7 cellular contexts compared by ENCODE assay signal in the genomic region with DNA sequence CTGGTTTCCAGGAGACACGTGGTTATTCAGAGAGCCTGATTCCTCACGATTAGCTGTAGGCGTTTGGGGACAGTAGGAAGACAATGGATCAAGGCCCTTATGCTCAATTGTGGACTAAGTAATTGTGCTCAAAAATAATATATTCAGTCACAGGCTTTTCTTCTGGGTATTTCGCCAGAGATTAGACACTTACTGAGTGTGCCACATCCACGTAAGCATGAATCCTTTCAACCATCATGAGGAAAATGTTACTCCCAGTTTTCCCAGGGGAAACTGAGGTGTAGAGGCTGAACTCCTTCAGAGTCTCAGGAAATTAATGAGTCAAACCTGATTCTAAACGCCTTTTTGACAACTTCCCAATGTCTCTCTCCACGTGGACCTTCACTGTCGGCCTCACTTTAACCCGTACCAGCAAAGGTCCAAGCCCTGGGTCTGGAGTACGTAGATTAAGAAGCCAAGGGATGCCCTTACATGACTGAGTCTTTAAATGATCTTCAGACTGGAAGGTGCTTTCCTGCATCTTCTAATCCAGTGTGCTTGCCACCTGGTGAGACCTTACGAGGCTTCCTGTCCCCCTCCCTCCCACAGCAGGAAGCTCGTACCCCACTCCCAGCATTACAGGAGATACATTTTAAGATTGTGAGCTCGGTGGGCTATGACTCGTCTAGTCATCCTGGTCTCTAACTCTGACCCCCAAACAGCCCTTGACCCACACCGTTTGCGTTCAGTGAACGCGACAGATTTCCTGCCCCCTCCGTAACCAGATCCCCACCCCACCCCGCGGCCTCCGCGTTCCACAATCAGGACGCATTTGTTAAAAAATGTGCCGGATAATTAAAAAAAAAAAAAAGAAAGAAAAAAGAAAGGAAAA. TPM values are rescaled to one million over a fixed set of nuclear protein-coding genes. Genes with fewer than 3 reads are reported as not detected.
A peak's percentile ranks its signal among the peaks of the same experiment; 100 is the strongest.
DNase-seq lines count a peak whose midpoint lies in the region; ATAC-seq and TF ChIP-seq lines count a peak whose summit lies in the region.

No MANE protein-coding gene starts in this region.

- DNase-seq in RWPE1 (ENCODE audit: low spot score) (no peak), astrocyte of the hippocampus (ENCODE audit: low read depth, low spot score) (peak; percentile 41), left kidney (ENCODE audit: low read depth, low spot score) (peak; percentile 42), sciatic nerve (ENCODE audit: low spot score) (no peak), GOT3 (lab: John Stamatoyannopoulos, UW) (no peak)
- peak; percentile 28 to 72 for DNase-seq in stimulated activated effector memory CD8-positive, alpha-beta T cell treated with anti-CD3 and anti-CD28 coated beads, Interleukin-12 subunit alpha, Interleukin-12 subunit beta, amount 100 ng/mL, for 72 hours (ENCODE audit: low spot score in 2 of 2)

- no peaks in the 10 kb centered on the region for H3K9me3 Mint-ChIP-seq in stimulated activated effector memory CD8-positive, alpha-beta T cell treated with anti-CD3 and anti-CD28 coated beads, Interleukin-12 subunit alpha, Interleukin-12 subunit beta, amount 100 ng/mL, for 72 hours

- peak; percentile 32 for TF ChIP-seq POLR2A in GM19193 (IDR thresholded peaks at IDR 0.05; ENCODE audit: extremely low read depth, insufficient read depth, insufficient read length)

- POLR2A ChIA-PET in RWPE1 (lab: Yijun Ruan, JAX; ENCODE audit: low non-redundant PET): interaction anchor here (0.8 to 0.9 kb wide), 2 partner anchors 9 to 26 kb away, joined by 8 to 11 read pairs; no protein-coding TSS in a partner anchor

- TF ChIP-seq CTCF in RWPE1 (conservative IDR thresholded peaks at IDR 0.05; ENCODE audit: low read depth): no peak

- peaks cover 85% of the 10 kb centered on the region for H3K36me3 Mint-ChIP-seq in stimulated activated effector memory CD8-positive, alpha-beta T cell treated with anti-CD3 and anti-CD28 coated beads, Interleukin-12 subunit alpha, Interleukin-12 subunit beta, amount 100 ng/mL, for 72 hours

- peak overlapping the region; percentile 99 for H3K4me3 Mint-ChIP-seq in stimulated activated effector memory CD8-positive, alpha-beta T cell treated with anti-CD3 and anti-CD28 coated beads, Interleukin-12 subunit alpha, Interleukin-12 subunit beta, amount 100 ng/mL, for 72 hours

- H3K4me1 Mint-ChIP-seq in stimulated activated effector memory CD8-positive, alpha-beta T cell treated with anti-CD3 and anti-CD28 coated beads, Interleukin-12 subunit alpha, Interleukin-12 subunit beta, amount 100 ng/mL, for 72 hours: peaks cover 44% of the 10 kb centered on the region

- peak overlapping the region; percentile 99 for H3K27ac Mint-ChIP-seq in stimulated activated effector memory CD8-positive, alpha-beta T cell treated with anti-CD3 and anti-CD28 coated beads, Interleukin-12 subunit alpha, Interleukin-12 subunit beta, amount 100 ng/mL, for 72 hours

- intact Hi-C loops in sciatic nerve (cut with DNase I): no loop called here

- no peak for ATAC-seq in stimulated activated effector memory CD8-positive, alpha-beta T cell treated with anti-CD3 and anti-CD28 coated beads, Interleukin-12 subunit alpha, Interleukin-12 subunit beta, amount 100 ng/mL, for 72 hours
- no peak for ATAC-seq in sciatic nerve

- CTCF ChIA-PET in RWPE1 (lab: Yijun Ruan, JAX): interaction anchor here (0.6 to 1.8 kb wide), 4 partner anchors 22 to 130 kb away, joined by 3 to 9 read pairs (median 4); no protein-coding TSS in a partner anchor

- H3K27ac ChIP-seq in RWPE1: peak overlapping the region; percentile 99

RNA-seq across cellular contexts. Expression of gene PKM, which starts 1.7 kb away (rescaled TPM):
- 385 TPM for total RNA-seq in sciatic nerve

RNA-seq across cellular contexts. Expression of gene GRAMD2A, which starts 31.7 kb away (rescaled TPM):
- 6.7 TPM for total RNA-seq in sciatic nerve

RNA-seq across cellular contexts. Expression of gene PARP6, which starts 43.0 kb away (rescaled TPM):
- total RNA-seq in sciatic nerve: 113 TPM

Comparison
In these comparisons a context has a peak if more than half of its experiments do, and no peak if none do; other contexts are left out.
1. DNase-seq: peak in astrocyte of the hippocampus (single experiment), left kidney (single experiment) and stimulated activated effector memory CD8-positive, alpha-beta T cell treated with anti-CD3 and anti-CD28 coated beads, Interleukin-12 subunit alpha, Interleukin-12 subunit beta, amount 100 ng/mL, for 72 hours (2 of 2); none in RWPE1 (single experiment), sciatic nerve (single experiment) and GOT3 (single experiment).